1 cellular context compared by ENCODE assay signal in the genomic region with DNA sequence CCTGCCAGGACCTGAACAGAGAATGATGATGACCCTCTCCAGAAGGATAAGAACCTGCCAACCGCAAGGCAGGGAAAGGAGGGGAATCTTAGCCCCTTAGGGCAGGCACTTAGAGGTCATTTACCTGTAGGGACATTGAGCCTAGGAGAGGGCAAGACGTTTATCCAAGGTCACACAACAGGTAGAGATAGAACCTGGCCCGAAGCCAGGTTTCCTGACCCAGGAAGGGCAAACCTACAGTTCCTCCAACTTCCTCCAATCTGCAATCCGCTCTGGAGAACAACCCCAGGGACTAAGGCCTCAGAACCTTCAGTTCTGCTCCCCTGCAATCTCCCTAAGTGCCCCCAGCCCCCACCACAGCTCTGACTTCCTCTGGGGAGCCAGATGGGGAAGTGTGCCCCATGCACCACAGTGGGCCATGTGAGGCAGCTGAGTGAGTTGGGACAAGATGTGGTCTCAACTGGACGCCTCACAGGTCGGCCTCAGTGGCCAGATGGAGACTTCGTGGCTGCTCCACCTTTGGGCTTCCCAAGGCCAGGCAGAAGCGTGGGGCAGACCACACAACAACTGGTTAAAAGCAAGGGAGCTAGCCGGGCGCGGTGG.
TF ChIP-seq lines count a peak whose summit lies in the region.

No MANE protein-coding gene starts in this region.

TF ChIP-seq in H1, 55 proteins besides CTCF, POLR2A, EP300 and RAD21 (continued from another document):
- TF ChIP-seq, protein P1, sequence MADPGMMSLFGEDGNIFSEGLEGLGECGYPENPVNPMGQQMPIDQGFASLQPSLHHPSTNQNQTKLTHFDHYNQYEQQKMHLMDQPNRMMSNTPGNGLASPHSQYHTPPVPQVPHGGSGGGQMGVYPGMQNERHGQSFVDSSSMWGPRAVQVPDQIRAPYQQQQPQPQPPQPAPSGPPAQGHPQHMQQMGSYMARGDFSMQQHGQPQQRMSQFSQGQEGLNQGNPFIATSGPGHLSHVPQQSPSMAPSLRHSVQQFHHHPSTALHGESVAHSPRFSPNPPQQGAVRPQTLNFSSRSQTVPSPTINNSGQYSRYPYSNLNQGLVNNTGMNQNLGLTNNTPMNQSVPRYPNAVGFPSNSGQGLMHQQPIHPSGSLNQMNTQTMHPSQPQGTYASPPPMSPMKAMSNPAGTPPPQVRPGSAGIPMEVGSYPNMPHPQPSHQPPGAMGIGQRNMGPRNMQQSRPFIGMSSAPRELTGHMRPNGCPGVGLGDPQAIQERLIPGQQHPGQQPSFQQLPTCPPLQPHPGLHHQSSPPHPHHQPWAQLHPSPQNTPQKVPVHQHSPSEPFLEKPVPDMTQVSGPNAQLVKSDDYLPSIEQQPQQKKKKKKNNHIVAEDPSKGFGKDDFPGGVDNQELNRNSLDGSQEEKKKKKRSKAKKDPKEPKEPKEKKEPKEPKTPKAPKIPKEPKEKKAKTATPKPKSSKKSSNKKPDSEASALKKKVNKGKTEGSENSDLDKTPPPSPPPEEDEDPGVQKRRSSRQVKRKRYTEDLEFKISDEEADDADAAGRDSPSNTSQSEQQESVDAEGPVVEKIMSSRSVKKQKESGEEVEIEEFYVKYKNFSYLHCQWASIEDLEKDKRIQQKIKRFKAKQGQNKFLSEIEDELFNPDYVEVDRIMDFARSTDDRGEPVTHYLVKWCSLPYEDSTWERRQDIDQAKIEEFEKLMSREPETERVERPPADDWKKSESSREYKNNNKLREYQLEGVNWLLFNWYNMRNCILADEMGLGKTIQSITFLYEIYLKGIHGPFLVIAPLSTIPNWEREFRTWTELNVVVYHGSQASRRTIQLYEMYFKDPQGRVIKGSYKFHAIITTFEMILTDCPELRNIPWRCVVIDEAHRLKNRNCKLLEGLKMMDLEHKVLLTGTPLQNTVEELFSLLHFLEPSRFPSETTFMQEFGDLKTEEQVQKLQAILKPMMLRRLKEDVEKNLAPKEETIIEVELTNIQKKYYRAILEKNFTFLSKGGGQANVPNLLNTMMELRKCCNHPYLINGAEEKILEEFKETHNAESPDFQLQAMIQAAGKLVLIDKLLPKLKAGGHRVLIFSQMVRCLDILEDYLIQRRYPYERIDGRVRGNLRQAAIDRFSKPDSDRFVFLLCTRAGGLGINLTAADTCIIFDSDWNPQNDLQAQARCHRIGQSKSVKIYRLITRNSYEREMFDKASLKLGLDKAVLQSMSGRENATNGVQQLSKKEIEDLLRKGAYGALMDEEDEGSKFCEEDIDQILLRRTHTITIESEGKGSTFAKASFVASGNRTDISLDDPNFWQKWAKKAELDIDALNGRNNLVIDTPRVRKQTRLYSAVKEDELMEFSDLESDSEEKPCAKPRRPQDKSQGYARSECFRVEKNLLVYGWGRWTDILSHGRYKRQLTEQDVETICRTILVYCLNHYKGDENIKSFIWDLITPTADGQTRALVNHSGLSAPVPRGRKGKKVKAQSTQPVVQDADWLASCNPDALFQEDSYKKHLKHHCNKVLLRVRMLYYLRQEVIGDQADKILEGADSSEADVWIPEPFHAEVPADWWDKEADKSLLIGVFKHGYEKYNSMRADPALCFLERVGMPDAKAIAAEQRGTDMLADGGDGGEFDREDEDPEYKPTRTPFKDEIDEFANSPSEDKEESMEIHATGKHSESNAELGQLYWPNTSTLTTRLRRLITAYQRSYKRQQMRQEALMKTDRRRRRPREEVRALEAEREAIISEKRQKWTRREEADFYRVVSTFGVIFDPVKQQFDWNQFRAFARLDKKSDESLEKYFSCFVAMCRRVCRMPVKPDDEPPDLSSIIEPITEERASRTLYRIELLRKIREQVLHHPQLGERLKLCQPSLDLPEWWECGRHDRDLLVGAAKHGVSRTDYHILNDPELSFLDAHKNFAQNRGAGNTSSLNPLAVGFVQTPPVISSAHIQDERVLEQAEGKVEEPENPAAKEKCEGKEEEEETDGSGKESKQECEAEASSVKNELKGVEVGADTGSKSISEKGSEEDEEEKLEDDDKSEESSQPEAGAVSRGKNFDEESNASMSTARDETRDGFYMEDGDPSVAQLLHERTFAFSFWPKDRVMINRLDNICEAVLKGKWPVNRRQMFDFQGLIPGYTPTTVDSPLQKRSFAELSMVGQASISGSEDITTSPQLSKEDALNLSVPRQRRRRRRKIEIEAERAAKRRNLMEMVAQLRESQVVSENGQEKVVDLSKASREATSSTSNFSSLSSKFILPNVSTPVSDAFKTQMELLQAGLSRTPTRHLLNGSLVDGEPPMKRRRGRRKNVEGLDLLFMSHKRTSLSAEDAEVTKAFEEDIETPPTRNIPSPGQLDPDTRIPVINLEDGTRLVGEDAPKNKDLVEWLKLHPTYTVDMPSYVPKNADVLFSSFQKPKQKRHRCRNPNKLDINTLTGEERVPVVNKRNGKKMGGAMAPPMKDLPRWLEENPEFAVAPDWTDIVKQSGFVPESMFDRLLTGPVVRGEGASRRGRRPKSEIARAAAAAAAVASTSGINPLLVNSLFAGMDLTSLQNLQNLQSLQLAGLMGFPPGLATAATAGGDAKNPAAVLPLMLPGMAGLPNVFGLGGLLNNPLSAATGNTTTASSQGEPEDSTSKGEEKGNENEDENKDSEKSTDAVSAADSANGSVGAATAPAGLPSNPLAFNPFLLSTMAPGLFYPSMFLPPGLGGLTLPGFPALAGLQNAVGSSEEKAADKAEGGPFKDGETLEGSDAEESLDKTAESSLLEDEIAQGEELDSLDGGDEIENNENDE (IDR thresholded peaks at IDR 0.05; ENCODE audit: insufficient replicate concordance, low read length): no peak
- TF ChIP-seq, protein P2, sequence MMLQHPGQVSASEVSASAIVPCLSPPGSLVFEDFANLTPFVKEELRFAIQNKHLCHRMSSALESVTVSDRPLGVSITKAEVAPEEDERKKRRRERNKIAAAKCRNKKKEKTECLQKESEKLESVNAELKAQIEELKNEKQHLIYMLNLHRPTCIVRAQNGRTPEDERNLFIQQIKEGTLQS (IDR thresholded peaks at IDR 0.05; ENCODE audit: insufficient read depth, low read depth, low read length): no peak
- TF ChIP-seq, protein P3, sequence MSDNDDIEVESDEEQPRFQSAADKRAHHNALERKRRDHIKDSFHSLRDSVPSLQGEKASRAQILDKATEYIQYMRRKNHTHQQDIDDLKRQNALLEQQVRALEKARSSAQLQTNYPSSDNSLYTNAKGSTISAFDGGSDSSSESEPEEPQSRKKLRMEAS (IDR thresholded peaks at IDR 0.05): no peak
